10 cellular contexts compared by ENCODE assay signal in genomic region chr15:64701482-64701881, GRCh38.
DNase-seq lines count a peak whose midpoint lies in the region; ATAC-seq, FAIRE-seq and TF ChIP-seq lines count a peak whose summit lies in the region.
"Had no signal": no experiment of that assay in that cellular context is flagged by ENCODE, and none has a peak within 500 bp of the region (broad histone marks: within the 10 kb centered on the region; RNA-seq: fewer than 3 reads in every experiment).

No MANE protein-coding gene starts in this region.

- no peaks in the 10 kb centered on the region for H3K27me3 ChIP-seq in adipocyte (replicated peaks; ENCODE audit: control insufficient read depth, insufficient read depth, low read length)
- H3K27me3 ChIP-seq in left lung = no peaks in the 10 kb centered on the region
- H3K27me3 ChIP-seq in testis = no peaks in the 10 kb centered on the region

- WGBS in testis, 2 donors = 4 to 15% methylated on average over 2 of the region's 2 CpGs

- peak overlapping the region; percentile 93 for H3K9ac ChIP-seq in adipocyte (ENCODE audit: low read length)

- H3K4me1 Mint-ChIP-seq in activated CD4-positive, alpha-beta T cell treated with anti-CD3 and anti-CD28 coated beads, Interleukin-2, amount 10 ng/mL, durations not matched to agents 7 days and 5 days = peaks cover 57% of the 10 kb centered on the region

- DNase-seq in activated CD4-positive, alpha-beta T cell treated with anti-CD3 and anti-CD28 coated beads, Interleukin-2, amount 10 ng/mL, durations not matched to agents 7 days and 5 days = no peak
- no peak for DNase-seq in activated CD4-positive, alpha-beta T cell treated with anti-CD3 and anti-CD28 coated beads for 4 hours
- peak; percentile 22 for DNase-seq in adipocyte (ENCODE audit: low read depth)
- DNase-seq in left lung = no peak
- no peak for DNase-seq in testis
- DNase-seq in NCI-H345 (lab: John Stamatoyannopoulos, UW) = no peak
- DNase-seq in GM19239 (ENCODE audit: insufficient read length, low spot score) = no peak
- no peak for DNase-seq in RCC 7860 (ENCODE audit: low spot score)
- DNase-seq: nucleus accumbens had no signal

- POLR2A ChIA-PET in activated CD4-positive, alpha-beta T cell treated with anti-CD3 and anti-CD28 coated beads, Interleukin-2, amount 10 ng/mL, durations not matched to agents 7 days and 5 days (lab: Charles Lee) = no interaction called here

- H3K4me3 ChIP-seq in adipocyte (ENCODE audit: low read length) (peak overlapping the region; percentile 87), left lung (peak overlapping the region; percentile 82 to 86), testis (peak overlapping the region in 1 of 2 donors; percentile 96)

- FAIRE-seq in GM19239 (lab: Jason Lieb, UNC) (no peak), RCC 7860 (lab: Jason Lieb, UNC) (no peak)
- FAIRE-seq: TTC549 had no signal

- CTCF ChIA-PET in activated CD4-positive, alpha-beta T cell treated with anti-CD3 and anti-CD28 coated beads, Interleukin-2, amount 10 ng/mL, durations not matched to agents 7 days and 5 days (lab: Charles Lee) = interaction anchor here (1.1 kb wide), 1 partner anchor 199 kb away, joined by 5 read pairs; no protein-coding TSS in a partner anchor

- H3K36me3 Mint-ChIP-seq in activated CD4-positive, alpha-beta T cell treated with anti-CD3 and anti-CD28 coated beads, Interleukin-2, amount 10 ng/mL, durations not matched to agents 7 days and 5 days (ENCODE audit: low read depth) = peaks cover 11% of the 10 kb centered on the region

- TF ChIP-seq POLR2A in testis (IDR thresholded peaks at IDR 0.05) = no peak

- peak overlapping the region; percentile 82 to 84 for H3K27ac ChIP-seq in left lung
- H3K27ac ChIP-seq in testis = peak overlapping the region; percentile 95 to 96

- peaks cover 52% of the 10 kb centered on the region for H3K4me1 ChIP-seq in adipocyte (ENCODE audit: control insufficient read depth, insufficient read depth, low read length)
- peaks cover 47 to 61% of the 10 kb centered on the region in 2 donors for H3K4me1 ChIP-seq in left lung
- peaks cover 57% of the 10 kb centered on the region for H3K4me1 ChIP-seq in testis

- H3K9me3 Mint-ChIP-seq in activated CD4-positive, alpha-beta T cell treated with anti-CD3 and anti-CD28 coated beads, Interleukin-2, amount 10 ng/mL, durations not matched to agents 7 days and 5 days = no peaks in the 10 kb centered on the region

- H3K4me3 Mint-ChIP-seq in activated CD4-positive, alpha-beta T cell treated with anti-CD3 and anti-CD28 coated beads, Interleukin-2, amount 10 ng/mL, durations not matched to agents 7 days and 5 days = peak overlapping the region; percentile 80

- H3K36me3 ChIP-seq in adipocyte (ENCODE audit: control insufficient read depth, insufficient read depth, low read length, severe bottlenecking) (no peaks in the 10 kb centered on the region), left lung (no peaks in the 10 kb centered on the region), testis (ENCODE audit: low read depth, missing control alignments) (no peaks in the 10 kb centered on the region)

- peak overlapping the region; percentile 14 for H3K27ac Mint-ChIP-seq in activated CD4-positive, alpha-beta T cell treated with anti-CD3 and anti-CD28 coated beads, Interleukin-2, amount 10 ng/mL, durations not matched to agents 7 days and 5 days

- TF ChIP-seq CTCF in left lung (IDR thresholded peaks at IDR 0.05) (no peak), testis (IDR thresholded peaks at IDR 0.05) (no peak)

- intact Hi-C loops in left lung (cut with DNase I) (no loop called here), testis (cut with DNase I; ENCODE audit: low total_unique reads) (no loop called here)

- no peaks in the 10 kb centered on the region for H3K27me3 Mint-ChIP-seq in activated CD4-positive, alpha-beta T cell treated with anti-CD3 and anti-CD28 coated beads, Interleukin-2, amount 10 ng/mL, durations not matched to agents 7 days and 5 days

- no peaks in the 10 kb centered on the region for H3K9me3 ChIP-seq in adipocyte (ENCODE audit: control insufficient read depth, low read length)
- no peaks in the 10 kb centered on the region for H3K9me3 ChIP-seq in left lung
- H3K9me3 ChIP-seq in testis = no peaks in the 10 kb centered on the region

- ATAC-seq in left lung = no peak
